ENCODE assay signal across 8 cellular contexts in genomic region chr7:36280840-36281812, GRCh38.
DNase-seq lines count a peak whose midpoint lies in the region; ATAC-seq and TF ChIP-seq lines count a peak whose summit lies in the region.

No MANE protein-coding gene starts in this region.

- H3K4me3 ChIP-seq in ACC112 (ENCODE audit: low read depth, low read length): peak overlapping the region; percentile 75
- peak overlapping the region; percentile 6 for H3K4me3 ChIP-seq in MG63

- peak; percentile 40 for ATAC-seq in GM18868 (IDR thresholded peaks at IDR 0.05; ENCODE audit: unreplicated experiment)
- peak; percentile 84 for ATAC-seq in activated T-helper 17 cell treated with anti-CD3 and anti-CD28 coated beads, Interleukin-2, amount 50 U/mL, for 72 hours (replicated peaks)
- ATAC-seq in Right ventricle myocardium inferior: peak; percentile 51
- ATAC-seq in HG03025 (IDR thresholded peaks at IDR 0.05; ENCODE audit: low FRiP score, unreplicated experiment): no peak

- peak overlapping the region; percentile 1 for H3K4me3 Mint-ChIP-seq in activated T-helper 17 cell treated with anti-CD3 and anti-CD28 coated beads, Interleukin-2, amount 50 U/mL, for 72 hours
- no peak overlapping the region for H3K4me3 Mint-ChIP-seq in osteocyte (ENCODE audit: unreplicated experiment)

- H3K9me3 Mint-ChIP-seq in activated T-helper 17 cell treated with anti-CD3 and anti-CD28 coated beads, Interleukin-2, amount 50 U/mL, for 72 hours: no peaks in the 10 kb centered on the region
- no peaks in the 10 kb centered on the region for H3K9me3 Mint-ChIP-seq in osteocyte (ENCODE audit: unreplicated experiment)

- peak overlapping the region; percentile 82 for H2AFZ ChIP-seq in ACC112 (ENCODE audit: low read length, unreplicated experiment)

- no peaks in the 10 kb centered on the region for H3K36me3 Mint-ChIP-seq in activated T-helper 17 cell treated with anti-CD3 and anti-CD28 coated beads, Interleukin-2, amount 50 U/mL, for 72 hours (ENCODE audit: low read depth)
- H3K36me3 Mint-ChIP-seq in osteocyte (ENCODE audit: unreplicated experiment): no peaks in the 10 kb centered on the region

- no peak overlapping the region for H3K27ac Mint-ChIP-seq in activated T-helper 17 cell treated with anti-CD3 and anti-CD28 coated beads, Interleukin-2, amount 50 U/mL, for 72 hours
- H3K27ac Mint-ChIP-seq in osteocyte (ENCODE audit: unreplicated experiment): peak overlapping the region; percentile 64

- TF ChIP-seq CTCF in osteocyte (IDR thresholded peaks at IDR 0.05): no peak

- H3K27me3 Mint-ChIP-seq in activated T-helper 17 cell treated with anti-CD3 and anti-CD28 coated beads, Interleukin-2, amount 50 U/mL, for 72 hours: no peaks in the 10 kb centered on the region
- H3K27me3 Mint-ChIP-seq in osteocyte (ENCODE audit: unreplicated experiment): no peaks in the 10 kb centered on the region

- peaks cover 29% of the 10 kb centered on the region for H3K4me1 ChIP-seq in ACC112 (ENCODE audit: control insufficient read depth, insufficient read depth, low read length, unreplicated experiment)

- intact Hi-C loops in Right ventricle myocardium inferior (cut with DNase I): no loop called here

- H3K4me1 Mint-ChIP-seq in activated T-helper 17 cell treated with anti-CD3 and anti-CD28 coated beads, Interleukin-2, amount 50 U/mL, for 72 hours: peaks cover 22% of the 10 kb centered on the region
- H3K4me1 Mint-ChIP-seq in osteocyte (ENCODE audit: unreplicated experiment): peaks cover 52% of the 10 kb centered on the region

- H3K79me2 ChIP-seq in ACC112 (ENCODE audit: control insufficient read depth, insufficient read depth, low read length, unreplicated experiment): no peaks in the 10 kb centered on the region

- H3K27ac ChIP-seq in ACC112 (ENCODE audit: low read depth, low read length): peak overlapping the region; percentile 62

- DNase-seq in MG63: peak; percentile 91
- no peak for DNase-seq in Right ventricle myocardium inferior (ENCODE audit: missing footprints)
- DNase-seq in osteocyte (ENCODE audit: extremely low spot score, unreplicated experiment): no peak
- no peak for DNase-seq in central memory CD4-positive, alpha-beta T cell

- H3K9me3 ChIP-seq in MG63: no peaks in the 10 kb centered on the region

- H3K36me3 ChIP-seq in ACC112 (ENCODE audit: insufficient read depth, low read length) (no peaks in the 10 kb centered on the region), MG63 (no peaks in the 10 kb centered on the region)

- H3K27me3 ChIP-seq in ACC112 (ENCODE audit: insufficient read depth, low read length) (no peaks in the 10 kb centered on the region), MG63 (no peaks in the 10 kb centered on the region)
